8 cellular contexts compared by ENCODE assay signal in genomic region chr17:56779898-56780777, GRCh38. TPM values are rescaled to one million over a fixed set of nuclear protein-coding genes. Genes with fewer than 3 reads are reported as not detected.
DNase-seq lines count a peak whose midpoint lies in the region; ATAC-seq, FAIRE-seq and TF ChIP-seq lines count a peak whose summit lies in the region.

No MANE protein-coding gene starts in this region.

- no peak overlapping the region for H3K27ac ChIP-seq in left ventricle myocardium inferior (replicated peaks)
- H3K27ac ChIP-seq in rectal smooth muscle tissue (ENCODE audit: low read depth, low read length): no peak overlapping the region
- H3K27ac ChIP-seq in aorta (ENCODE audit: low read depth in 1 of 2, low read length in 2 of 2): no peak overlapping the region

- no peaks in the 10 kb centered on the region for H3K36me3 ChIP-seq in adipocyte (ENCODE audit: control insufficient read depth, insufficient read depth, low read length, severe bottlenecking)
- no peaks in the 10 kb centered on the region for H3K36me3 ChIP-seq in left ventricle myocardium inferior
- no peaks in the 10 kb centered on the region for H3K36me3 ChIP-seq in rectal smooth muscle tissue (ENCODE audit: control insufficient read depth, insufficient read depth, low read length)
- H3K36me3 ChIP-seq in aorta (ENCODE audit: control insufficient read depth in 1 of 2, insufficient read depth in 2 of 2, low read length in 1 of 2): no peaks in the 10 kb centered on the region

- TF ChIP-seq CTCF in left ventricle myocardium inferior (IDR thresholded peaks at IDR 0.05; ENCODE audit: borderline replicate concordance): peak; percentile 100

- FAIRE-seq in GM12892 (lab: Jason Lieb, UNC): peak; percentile 92

- H3K4me1 ChIP-seq in adipocyte (ENCODE audit: control insufficient read depth, insufficient read depth, low read length) (peaks cover 4% of the 10 kb centered on the region), left ventricle myocardium inferior (peaks cover 11% of the 10 kb centered on the region), rectal smooth muscle tissue (ENCODE audit: control insufficient read depth, insufficient read depth, low read length) (peaks cover 5% of the 10 kb centered on the region), aorta (ENCODE audit: control insufficient read depth in 1 of 2, insufficient read depth in 2 of 2, low read length in 2 of 2) (no peaks in the 10 kb centered on the region)

- H3K27me3 ChIP-seq in adipocyte (replicated peaks; ENCODE audit: control insufficient read depth, insufficient read depth, low read length) (peaks cover 24% of the 10 kb centered on the region), left ventricle myocardium inferior (ENCODE audit: low read depth) (peaks cover 50% of the 10 kb centered on the region), rectal smooth muscle tissue (ENCODE audit: control insufficient read depth, insufficient read depth, low read length) (peaks cover 12% of the 10 kb centered on the region), aorta (ENCODE audit: control insufficient read depth in 1 of 2, insufficient read depth in 2 of 2, low read length in 1 of 2) (no peaks in the 10 kb centered on the region)

- H3K4me3 ChIP-seq in adipocyte (ENCODE audit: low read length) (peak overlapping the region; percentile 74), left ventricle myocardium inferior (peak overlapping the region; percentile 57), rectal smooth muscle tissue (ENCODE audit: low read length) (peak overlapping the region; percentile 51), aorta (ENCODE audit: low read length in 2 of 2) (peak overlapping the region in 1 of 2 donors; percentile 63)

- DNase-seq in GM12892 (ENCODE audit: insufficient read length) (peak; percentile 70), NCI-H1092 (lab: John Stamatoyannopoulos, UW) (peak; percentile 3), T follicular helper cell (ENCODE audit: low read depth) (peak; percentile 71), adipocyte (ENCODE audit: low read depth) (peak; percentile 89), left ventricle myocardium inferior (peak; percentile 78), aorta (peak; percentile 76 to 92)

- 1% methylated on average over 48 of the region's 48 CpGs for WGBS in aorta, 2 donors

- TF ChIP-seq POLR2A in GM12892 (IDR thresholded peaks at IDR 0.05; ENCODE audit: low read depth, low read length): no peak

- ATAC-seq in HG02678 (IDR thresholded peaks at IDR 0.05; ENCODE audit: unreplicated experiment) (peak; percentile 93), aorta (ENCODE audit: low FRiP score) (peak; percentile 94)

- H3K9me3 ChIP-seq in adipocyte (ENCODE audit: control insufficient read depth, low read length) (no peaks in the 10 kb centered on the region), left ventricle myocardium inferior (replicated peaks) (no peaks in the 10 kb centered on the region), aorta (ENCODE audit: control insufficient read depth, low read length) (no peaks in the 10 kb centered on the region)

- H3K9ac ChIP-seq in adipocyte (ENCODE audit: low read length) (no peak overlapping the region), rectal smooth muscle tissue (ENCODE audit: low read length) (no peak overlapping the region)

- intact Hi-C loops in left ventricle myocardium inferior (cut with micrococcal nuclease) (loop anchor here (10.0 kb wide), 1 partner anchor 185 kb away; the partner anchor contains the start of gene NOG), aorta (cut with DNase I) (loop anchor here (5.0 kb wide), 2 partner anchors 63 to 188 kb away; partner anchors contain the start of gene NOG (in 2 of the 2))

RNA-seq across cellular contexts. Expression of gene C17orf67, which starts 53.6 kb away (rescaled TPM):
- polyA plus RNA-seq in GM12892 (2012; ENCODE audit: missing spikeins): 1.6 TPM
- total RNA-seq in left ventricle myocardium inferior (1.1 TPM), aorta (1 to 10 TPM; 3.3 to 5.0 TPM)
- 1 to 10 TPM; 1.3 to 3.8 TPM for polyA plus RNA-seq in aorta

RNA-seq across cellular contexts. Expression of gene DGKE, which starts 53.8 kb away (rescaled TPM):
- polyA plus RNA-seq in GM12892 (2012; ENCODE audit: missing spikeins): 5.4 TPM
- total RNA-seq in left ventricle myocardium inferior (4.2 TPM), aorta (10 to 100 TPM in 1 of 2 donors, 1 to 10 TPM in 1; 9.9 to 17.1 TPM)
- 1 to 10 TPM in 1 of 2 donors, under 1 TPM in 1; 0.88 to 3.6 TPM for polyA plus RNA-seq in aorta

Comparison
In these comparisons a context has a peak if more than half of its experiments do, and no peak if none do; other contexts are left out.
1. DNase-seq: peak in every context shown above with its lines; median percentile 89 in adipocyte; 84 in aorta; 78 in left ventricle myocardium inferior; 71 in T follicular helper cell; 70 in GM12892; 3 in NCI-H1092.